Comparison of ENCODE assay signal across 22 cellular contexts in genomic region chr7:2210551-2211258, GRCh38.
"Had no signal": no experiment of that assay in that cellular context is flagged by ENCODE, and none has a peak within 500 bp of the region (broad histone marks: within the 10 kb centered on the region; RNA-seq: fewer than 3 reads in every experiment).

No MANE protein-coding gene starts in this region.

- H3K4me3 Mint-ChIP-seq: activated B cell treated with CpG ODN at 0.5 μM for 24 hours; activated CD4-positive, alpha-beta memory T cell treated with anti-CD3 and anti-CD28 coated beads, Interleukin-2, amount 10 ng/mL, durations not matched to agents 7 days and 5 days; activated naive CD8-positive, alpha-beta T cell treated with anti-CD3 and anti-CD28 coated beads, Interleukin-2, amount 10 ng/mL, durations not matched to agents 7 days and 5 days; activated T-cell treated with anti-CD3 and anti-CD28 coated beads, Interleukin-2, amount 50 U/mL, for 24 hours; neural progenitor cell; T-helper 2 cell treated with Interferon-gamma antibody and Interleukin-4, amounts not matched to agents 5 μg/mL and 100 μg/mL, for 36 hours; type B pancreatic cell had no signal

- H3K4me1 Mint-ChIP-seq: neural progenitor cell had no signal

- ATAC-seq: right lobe of liver had no signal

- DNase-seq: activated B cell treated with CpG ODN at 0.5 μM for 24 hours; activated CD4-positive, alpha-beta memory T cell treated with anti-CD3 and anti-CD28 coated beads, Interleukin-2, amount 10 ng/mL, durations not matched to agents 7 days and 5 days; activated CD4-positive, alpha-beta T cell treated with anti-CD3 and anti-CD28 coated beads for 4 hours; activated naive CD4-positive, alpha-beta T cell treated with Interleukin-2 at 50 U/mL for 16 hours; activated naive CD8-positive, alpha-beta T cell treated with anti-CD3 and anti-CD28 coated beads, Interleukin-2, amount 10 ng/mL, durations not matched to agents 7 days and 5 days; activated T-cell treated with anti-CD3 and anti-CD28 coated beads, Interleukin-2, amount 50 U/mL, for 24 hours; amygdala; dermis blood vessel endothelial cell; effector memory CD4-positive, alpha-beta T cell; mammary epithelial cell; midbrain; small intestine; stimulated activated CD4-positive, alpha-beta T cell treated with anti-CD3 and anti-CD28 coated beads, Interleukin-4, amount 100 ng/mL, for 1 hour; testis had no signal

- H3K36me3 ChIP-seq: neural progenitor cell, ovary had no signal

- H3K9me3 Mint-ChIP-seq: activated B cell treated with CpG ODN at 0.5 μM for 24 hours; activated CD4-positive, alpha-beta memory T cell treated with anti-CD3 and anti-CD28 coated beads, Interleukin-2, amount 10 ng/mL, durations not matched to agents 7 days and 5 days; activated naive CD8-positive, alpha-beta T cell treated with anti-CD3 and anti-CD28 coated beads, Interleukin-2, amount 10 ng/mL, durations not matched to agents 7 days and 5 days; activated T-cell treated with anti-CD3 and anti-CD28 coated beads, Interleukin-2, amount 50 U/mL, for 24 hours; activated T-helper 2 cell treated with anti-CD3 and anti-CD28 coated beads, Interferon-gamma antibody, Interleukin-2, Interleukin-4, amounts not matched to agents 10 μg/mL and 5 μg/mL and 100 μg/mL, durations not matched to agents 14 hours and 24 hours and 36 hours; neural progenitor cell; T-helper 2 cell treated with Interferon-gamma antibody and Interleukin-4, amounts not matched to agents 5 μg/mL and 100 μg/mL, for 36 hours; type B pancreatic cell had no signal

- H3K9me3 ChIP-seq: ovary, right lobe of liver, testis had no signal

- H3K27ac ChIP-seq: cardiac muscle cell, hepatocyte, neural progenitor cell, ovary, right lobe of liver, testis had no signal

- H3K27me3 Mint-ChIP-seq: activated B cell treated with CpG ODN at 0.5 μM for 24 hours; activated CD4-positive, alpha-beta memory T cell treated with anti-CD3 and anti-CD28 coated beads, Interleukin-2, amount 10 ng/mL, durations not matched to agents 7 days and 5 days; activated naive CD8-positive, alpha-beta T cell treated with anti-CD3 and anti-CD28 coated beads, Interleukin-2, amount 10 ng/mL, durations not matched to agents 7 days and 5 days; activated T-cell treated with anti-CD3 and anti-CD28 coated beads, Interleukin-2, amount 50 U/mL, for 24 hours; type B pancreatic cell had no signal

- H2AFZ ChIP-seq: hepatocyte, neural progenitor cell had no signal

- H3K4me1 ChIP-seq: neural progenitor cell, right lobe of liver, testis had no signal

- H3K27me3 ChIP-seq: cardiac muscle cell, hepatocyte, neural progenitor cell, ovary, right lobe of liver, testis had no signal

- H3K79me2 ChIP-seq: hepatocyte had no signal

- H3K4me3 ChIP-seq: cardiac muscle cell, hepatocyte, neural progenitor cell, ovary, right lobe of liver, testis had no signal

- H3K27ac Mint-ChIP-seq: activated naive CD8-positive, alpha-beta T cell treated with anti-CD3 and anti-CD28 coated beads, Interleukin-2, amount 10 ng/mL, durations not matched to agents 7 days and 5 days; activated T-cell treated with anti-CD3 and anti-CD28 coated beads, Interleukin-2, amount 50 U/mL, for 24 hours; activated T-helper 2 cell treated with anti-CD3 and anti-CD28 coated beads, Interferon-gamma antibody, Interleukin-2, Interleukin-4, amounts not matched to agents 10 μg/mL and 5 μg/mL and 100 μg/mL, durations not matched to agents 14 hours and 24 hours and 36 hours; neural progenitor cell; T-helper 2 cell treated with Interferon-gamma antibody and Interleukin-4, amounts not matched to agents 5 μg/mL and 100 μg/mL, for 36 hours; type B pancreatic cell had no signal

- H3K4me2 ChIP-seq: hepatocyte, neural progenitor cell had no signal
